10 cellular contexts compared by ENCODE assay signal in the genomic region with DNA sequence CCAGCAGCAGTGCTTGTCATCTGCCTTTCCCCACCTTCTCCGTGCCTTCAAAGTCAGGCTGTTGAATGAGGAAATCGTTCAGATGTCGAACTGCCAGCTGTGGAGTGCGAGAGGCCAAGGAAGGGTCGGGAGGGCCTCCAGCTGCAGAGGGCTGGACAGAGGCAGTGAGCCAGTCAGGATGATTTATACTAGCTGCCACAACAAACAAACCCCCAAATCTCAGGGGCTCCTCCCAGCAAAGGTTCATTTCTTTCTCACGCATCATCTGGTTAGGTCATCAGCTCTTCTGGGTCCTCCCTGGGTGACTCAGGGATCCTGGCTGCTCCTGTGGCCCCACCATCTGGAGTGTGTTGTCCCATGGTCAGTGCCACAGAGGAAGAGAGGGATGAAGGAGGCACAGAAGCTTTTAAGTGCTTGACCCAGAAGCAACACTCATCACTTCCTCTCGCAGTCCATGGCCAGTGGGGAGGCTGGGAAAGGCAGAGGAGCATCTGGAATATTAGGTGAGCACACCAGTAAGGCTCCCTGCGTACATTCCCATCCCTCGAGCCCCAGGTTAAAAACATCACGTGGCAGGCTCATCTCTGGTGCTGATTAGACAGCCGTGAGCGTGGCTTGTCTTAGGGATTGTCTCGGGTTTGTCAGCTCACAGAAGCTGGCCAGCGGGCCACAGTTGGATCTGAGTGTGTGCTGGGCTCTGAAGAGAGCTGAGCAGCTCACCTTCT.
A peak's percentile ranks its signal among the peaks of the same experiment; 100 is the strongest.
DNase-seq lines count a peak whose midpoint lies in the region; ATAC-seq and TF ChIP-seq lines count a peak whose summit lies in the region.
"Had no signal": no experiment of that assay in that cellular context is flagged by ENCODE, and none has a peak within 500 bp of the region (broad histone marks: within the 10 kb centered on the region; RNA-seq: fewer than 3 reads in every experiment).

No MANE protein-coding gene starts in this region.

- H3K27ac Mint-ChIP-seq in T-helper 2 cell treated with Interferon-gamma antibody and Interleukin-4, amounts not matched to agents 5 μg/mL and 100 μg/mL, for 36 hours: no peak overlapping the region
- H3K27ac Mint-ChIP-seq in stimulated activated naive CD8-positive, alpha-beta T cell treated with anti-CD3 and anti-CD28 coated beads, Interleukin-15, amount 100 ng/mL, for 72 hours: no peak overlapping the region
- H3K27ac Mint-ChIP-seq: activated naive CD4-positive, alpha-beta T cell treated with anti-CD3 and anti-CD28 coated beads, Interleukin-2, amount 50 U/mL, for 24 hours had no signal

- H3K9me3 Mint-ChIP-seq in T-helper 2 cell treated with Interferon-gamma antibody and Interleukin-4, amounts not matched to agents 5 μg/mL and 100 μg/mL, for 36 hours: no peaks in the 10 kb centered on the region
- no peaks in the 10 kb centered on the region for H3K9me3 Mint-ChIP-seq in stimulated activated naive CD8-positive, alpha-beta T cell treated with anti-CD3 and anti-CD28 coated beads, Interleukin-15, amount 100 ng/mL, for 72 hours
- H3K9me3 Mint-ChIP-seq: activated naive CD4-positive, alpha-beta T cell treated with anti-CD3 and anti-CD28 coated beads, Interleukin-2, amount 50 U/mL, for 24 hours had no signal

- H3K4me3 Mint-ChIP-seq in T-helper 2 cell treated with Interferon-gamma antibody and Interleukin-4, amounts not matched to agents 5 μg/mL and 100 μg/mL, for 36 hours: no peak overlapping the region
- H3K4me3 Mint-ChIP-seq in stimulated activated naive CD8-positive, alpha-beta T cell treated with anti-CD3 and anti-CD28 coated beads, Interleukin-15, amount 100 ng/mL, for 72 hours: no peak overlapping the region
- H3K4me3 Mint-ChIP-seq: activated naive CD4-positive, alpha-beta T cell treated with anti-CD3 and anti-CD28 coated beads, Interleukin-2, amount 50 U/mL, for 24 hours had no signal

- no peak overlapping the region for H3K4me3 ChIP-seq in body of pancreas
- H3K4me3 ChIP-seq in kidney epithelial cell (ENCODE audit: low read depth, low read length): no peak overlapping the region
- no peak overlapping the region for H3K4me3 ChIP-seq in subcutaneous abdominal adipose tissue (ENCODE audit: low read depth in 1 of 5, low read length in 5 of 5)

- H3K27me3 ChIP-seq in body of pancreas: no peaks in the 10 kb centered on the region
- H3K27me3 ChIP-seq in kidney epithelial cell (ENCODE audit: control insufficient read depth, insufficient read depth, low read length): no peaks in the 10 kb centered on the region
- H3K27me3 ChIP-seq in subcutaneous abdominal adipose tissue (ENCODE audit: control insufficient read depth in 5 of 5, insufficient read depth in 4 of 5, low read length in 5 of 5): peaks cover 0 to 8% (median 0%) of the 10 kb centered on the region in 5 donors

- TF ChIP-seq POLR2A in body of pancreas (IDR thresholded peaks at IDR 0.05): no peak

- peak; percentile 99 for DNase-seq in HS-5 (ENCODE audit: low read depth)
- DNase-seq in body of pancreas: peak in 3 of 4 donors; percentile 24 to 38 (median 28)
- peak; percentile 76 for DNase-seq in kidney epithelial cell (ENCODE audit: low read depth)
- DNase-seq in OCI-M2 (lab: John Stamatoyannopoulos, UW; ENCODE audit: unreplicated experiment): no peak
- DNase-seq in T-helper 2 cell treated with Interferon-gamma antibody and Interleukin-4, amounts not matched to agents 5 μg/mL and 100 μg/mL, for 36 hours (ENCODE audit: low spot score): no peak
- no peak for DNase-seq in stimulated activated naive CD8-positive, alpha-beta T cell treated with anti-CD3 and anti-CD28 coated beads, Interleukin-15, amount 100 ng/mL, for 72 hours
- DNase-seq in NCI-H1092 (lab: John Stamatoyannopoulos, UW): no peak
- DNase-seq: NCI-H1694 treated with DMSO at 0.1 percent for 48 hours had no signal

- 66 to 70% methylated on average over 13 to 14 of the region's 14 CpGs for WGBS in body of pancreas, 2 donors

- H3K27ac ChIP-seq in body of pancreas (peak overlapping the region in 1 of 4 donors; percentile 32), subcutaneous abdominal adipose tissue (ENCODE audit: low read depth, low read length) (peak overlapping the region; percentile 46)

- peak overlapping the region in 2 of 5 donors; percentile 2 to 68 for H3K9ac ChIP-seq in subcutaneous abdominal adipose tissue (ENCODE audit: low read length in 5 of 5)

- H3K9me3 ChIP-seq in body of pancreas: no peaks in the 10 kb centered on the region
- H3K9me3 ChIP-seq in subcutaneous abdominal adipose tissue (ENCODE audit: control insufficient read depth in 5 of 5, low read length in 5 of 5): no peaks in the 10 kb centered on the region

- H3K36me3 Mint-ChIP-seq in T-helper 2 cell treated with Interferon-gamma antibody and Interleukin-4, amounts not matched to agents 5 μg/mL and 100 μg/mL, for 36 hours (ENCODE audit: low read depth): no peaks in the 10 kb centered on the region
- H3K36me3 Mint-ChIP-seq: activated naive CD4-positive, alpha-beta T cell treated with anti-CD3 and anti-CD28 coated beads, Interleukin-2, amount 50 U/mL, for 24 hours had no signal

- H3K27me3 Mint-ChIP-seq in T-helper 2 cell treated with Interferon-gamma antibody and Interleukin-4, amounts not matched to agents 5 μg/mL and 100 μg/mL, for 36 hours (ENCODE audit: low read depth): no peaks in the 10 kb centered on the region
- H3K27me3 Mint-ChIP-seq in stimulated activated naive CD8-positive, alpha-beta T cell treated with anti-CD3 and anti-CD28 coated beads, Interleukin-15, amount 100 ng/mL, for 72 hours: no peaks in the 10 kb centered on the region
- H3K27me3 Mint-ChIP-seq: activated naive CD4-positive, alpha-beta T cell treated with anti-CD3 and anti-CD28 coated beads, Interleukin-2, amount 50 U/mL, for 24 hours had no signal

- H3K36me3 ChIP-seq in body of pancreas (replicated peaks in 1 of 2; ENCODE audit: insufficient read depth in 1 of 2, low read depth in 2 of 2) (no peaks in the 10 kb centered on the region), kidney epithelial cell (ENCODE audit: control insufficient read depth, insufficient read depth, low read length) (no peaks in the 10 kb centered on the region), subcutaneous abdominal adipose tissue (ENCODE audit: control insufficient read depth in 5 of 5, insufficient read depth in 5 of 5, low read length in 5 of 5) (peaks cover 0 to 20% (median 9%) of the 10 kb centered on the region in 5 donors)

- no peaks in the 10 kb centered on the region for H3K4me1 Mint-ChIP-seq in T-helper 2 cell treated with Interferon-gamma antibody and Interleukin-4, amounts not matched to agents 5 μg/mL and 100 μg/mL, for 36 hours (ENCODE audit: low read depth)
- H3K4me1 Mint-ChIP-seq in stimulated activated naive CD8-positive, alpha-beta T cell treated with anti-CD3 and anti-CD28 coated beads, Interleukin-15, amount 100 ng/mL, for 72 hours: peaks cover 6% of the 10 kb centered on the region
- H3K4me1 Mint-ChIP-seq: activated naive CD4-positive, alpha-beta T cell treated with anti-CD3 and anti-CD28 coated beads, Interleukin-2, amount 50 U/mL, for 24 hours had no signal

- ATAC-seq in body of pancreas: peak; percentile 62
- ATAC-seq in stimulated activated naive CD8-positive, alpha-beta T cell treated with anti-CD3 and anti-CD28 coated beads, Interleukin-15, amount 100 ng/mL, for 72 hours: no peak

- intact Hi-C loops in body of pancreas (cut with DNase I): no loop called here

- no peaks in the 10 kb centered on the region for H3K4me1 ChIP-seq in body of pancreas
- H3K4me1 ChIP-seq in subcutaneous abdominal adipose tissue (ENCODE audit: control insufficient read depth in 5 of 5, insufficient read depth in 5 of 5, low read length in 5 of 5): peaks cover 10 to 48% (median 38%) of the 10 kb centered on the region in 5 donors

- no peak for TF ChIP-seq CTCF in body of pancreas (IDR thresholded peaks at IDR 0.05)
- no peak for TF ChIP-seq CTCF in kidney epithelial cell (IDR thresholded peaks at IDR 0.05; ENCODE audit: insufficient read depth, low read length, poor library complexity, severe bottlenecking)

Comparison
In these comparisons a context has a peak if more than half of its experiments do, and no peak if none do; other contexts are left out.
1. DNase-seq: peak in HS-5 (single experiment), body of pancreas (3 of 4) and kidney epithelial cell (single experiment); none in OCI-M2 (single experiment), T-helper 2 cell treated with Interferon-gamma antibody and Interleukin-4, amounts not matched to agents 5 μg/mL and 100 μg/mL, for 36 hours (single experiment), stimulated activated naive CD8-positive, alpha-beta T cell treated with anti-CD3 and anti-CD28 coated beads, Interleukin-15, amount 100 ng/mL, for 72 hours (0 of 2) and NCI-H1092 (single experiment).